9 cellular contexts compared by ENCODE assay signal in genomic region chr10:104326991-104327610, GRCh38. TPM values are rescaled to one million over a fixed set of nuclear protein-coding genes. Genes with fewer than 3 reads are reported as not detected.
A peak's percentile ranks its signal among the peaks of the same experiment; 100 is the strongest.
DNase-seq lines count a peak whose midpoint lies in the region; ATAC-seq, FAIRE-seq and TF ChIP-seq lines count a peak whose summit lies in the region.
"Had no signal": no experiment of that assay in that cellular context is flagged by ENCODE, and none has a peak within 500 bp of the region (broad histone marks: within the 10 kb centered on the region; RNA-seq: fewer than 3 reads in every experiment).

No MANE protein-coding gene starts in this region.

- DNase-seq in A549 (ENCODE audit: low read depth in 1 of 2, low spot score in 1 of 2) (no peak), nephron progenitor cell (no peak), globus pallidus (ENCODE audit: low spot score) (no peak), D721Med (ENCODE audit: insufficient read length, low spot score) (no peak), NCI-H748 treated with DMSO at 0.1 percent for 48 hours (lab: John Stamatoyannopoulos, UW) (no peak), erythroblast (lab: John Stamatoyannopoulos, UW) (no peak)
- DNase-seq in effector memory CD8-positive, alpha-beta T cell: no peak
- DNase-seq: NCI-H187 treated with DMSO at 0.1 percent for 48 hours had no signal

- no peak for TF ChIP-seq EP300 in A549 (IDR thresholded peaks at IDR 0.05)

- no peak for TF ChIP-seq RAD21 in A549 (conservative IDR thresholded peaks at IDR 0.05 in 1 of 2, IDR thresholded peaks at IDR 0.05 in 1 of 2)

- 96% methylated on average over 9 of the region's 9 CpGs for WGBS in A549 (ENCODE audit: missing lambda C conversion rate)

- H3K4me2 ChIP-seq in A549: peak overlapping the region; percentile 72

- no peak overlapping the region; the same call in 2 of the 3 replicates for H3K4me3 ChIP-seq in A549

- H3K9me3 Mint-ChIP-seq in IgD-negative memory B cell (no peaks in the 10 kb centered on the region), nephron progenitor cell (no peaks in the 10 kb centered on the region)
- H3K9me3 Mint-ChIP-seq in effector memory CD8-positive, alpha-beta T cell: no peaks in the 10 kb centered on the region

- H3K27me3 Mint-ChIP-seq in IgD-negative memory B cell (peaks cover 3% of the 10 kb centered on the region), nephron progenitor cell (ENCODE audit: low read depth, poor library complexity) (no peaks in the 10 kb centered on the region)
- no peaks in the 10 kb centered on the region for H3K27me3 Mint-ChIP-seq in effector memory CD8-positive, alpha-beta T cell

- H3K4me1 Mint-ChIP-seq in IgD-negative memory B cell (peaks cover 68 to 88% (median 76%) of the 10 kb centered on the region in 3 donors), nephron progenitor cell (peaks cover 93% of the 10 kb centered on the region)
- H3K4me1 Mint-ChIP-seq in effector memory CD8-positive, alpha-beta T cell (ENCODE audit: low read depth in 2 of 2): peaks cover 86 to 93% of the 10 kb centered on the region in 2 donors

- no peaks in the 10 kb centered on the region for H3K9me3 ChIP-seq in A549

- peak overlapping the region; percentile 93 to 97 for H3K27ac ChIP-seq in A549

- CTCF ChIA-PET in A549 (lab: Yijun Ruan, JAX): interaction anchor here (1.2 to 5.9 kb wide), 5 partner anchors 21 to 52 kb away, joined by 3 to 45 read pairs (median 19); partner anchors contain the start of gene CFAP58

- no peak for ATAC-seq in A549
- ATAC-seq in effector memory CD8-positive, alpha-beta T cell (replicated peaks): no peak

- H3K4me3 Mint-ChIP-seq in IgD-negative memory B cell (peak overlapping the region in 2 of 4 donors; percentile 54 to 85), nephron progenitor cell (peak overlapping the region; percentile 57)
- peak overlapping the region; percentile 74 to 84 for H3K4me3 Mint-ChIP-seq in effector memory CD8-positive, alpha-beta T cell

- FAIRE-seq in A549 (lab: Jason Lieb, UNC): no peak
- no peak for FAIRE-seq in D721Med (lab: Jason Lieb, UNC)

- TF ChIP-seq CTCF in A549 (IDR thresholded peaks at IDR 0.05): no peak
- TF ChIP-seq CTCF in nephron progenitor cell (IDR thresholded peaks at IDR 0.05): no peak
- TF ChIP-seq CTCF in D721Med (IDR thresholded peaks at IDR 0.05; ENCODE audit: insufficient read depth, missing control alignments): no peak

- TF ChIP-seq POLR2A in A549 (IDR thresholded peaks at IDR 0.05; ENCODE audit: low read length) (no peak), erythroblast (IDR thresholded peaks at IDR 0.05; ENCODE audit: low read length) (no peak)

- POLR2A ChIA-PET in A549 (lab: Yijun Ruan, JAX): no interaction called here

- H3K36me3 Mint-ChIP-seq in IgD-negative memory B cell (peaks cover 3% of the 10 kb centered on the region), nephron progenitor cell (ENCODE audit: low read depth) (peaks cover 4% of the 10 kb centered on the region)
- H3K36me3 Mint-ChIP-seq in effector memory CD8-positive, alpha-beta T cell (ENCODE audit: insufficient read depth): peaks cover 82% of the 10 kb centered on the region

- H3K4me1 ChIP-seq in A549: peaks cover 61% of the 10 kb centered on the region

- H3K27ac Mint-ChIP-seq in IgD-negative memory B cell (peak overlapping the region; percentile 23 to 94 (median 77)), nephron progenitor cell (peak overlapping the region; percentile 40)
- peak overlapping the region; percentile 87 to 95 for H3K27ac Mint-ChIP-seq in effector memory CD8-positive, alpha-beta T cell

TF ChIP-seq in A549, 52 proteins besides CTCF, POLR2A, EP300 and RAD21 (continues in another document):
- no peak for TF ChIP-seq NPAS2 (CRISPR knock-in tag; IDR thresholded peaks at IDR 0.05; ENCODE audit: borderline replicate concordance)
- TF ChIP-seq ZC3H11A (IDR thresholded peaks at IDR 0.05): no peak
- no peak for TF ChIP-seq HOXA7 (CRISPR knock-in tag; IDR thresholded peaks at IDR 0.05)
- no peak for TF ChIP-seq HOXB13 (CRISPR knock-in tag; IDR thresholded peaks at IDR 0.05; ENCODE audit: low read depth)
- no peak for TF ChIP-seq ZNF302 (CRISPR knock-in tag; IDR thresholded peaks at IDR 0.05)
- TF ChIP-seq, protein P1, sequence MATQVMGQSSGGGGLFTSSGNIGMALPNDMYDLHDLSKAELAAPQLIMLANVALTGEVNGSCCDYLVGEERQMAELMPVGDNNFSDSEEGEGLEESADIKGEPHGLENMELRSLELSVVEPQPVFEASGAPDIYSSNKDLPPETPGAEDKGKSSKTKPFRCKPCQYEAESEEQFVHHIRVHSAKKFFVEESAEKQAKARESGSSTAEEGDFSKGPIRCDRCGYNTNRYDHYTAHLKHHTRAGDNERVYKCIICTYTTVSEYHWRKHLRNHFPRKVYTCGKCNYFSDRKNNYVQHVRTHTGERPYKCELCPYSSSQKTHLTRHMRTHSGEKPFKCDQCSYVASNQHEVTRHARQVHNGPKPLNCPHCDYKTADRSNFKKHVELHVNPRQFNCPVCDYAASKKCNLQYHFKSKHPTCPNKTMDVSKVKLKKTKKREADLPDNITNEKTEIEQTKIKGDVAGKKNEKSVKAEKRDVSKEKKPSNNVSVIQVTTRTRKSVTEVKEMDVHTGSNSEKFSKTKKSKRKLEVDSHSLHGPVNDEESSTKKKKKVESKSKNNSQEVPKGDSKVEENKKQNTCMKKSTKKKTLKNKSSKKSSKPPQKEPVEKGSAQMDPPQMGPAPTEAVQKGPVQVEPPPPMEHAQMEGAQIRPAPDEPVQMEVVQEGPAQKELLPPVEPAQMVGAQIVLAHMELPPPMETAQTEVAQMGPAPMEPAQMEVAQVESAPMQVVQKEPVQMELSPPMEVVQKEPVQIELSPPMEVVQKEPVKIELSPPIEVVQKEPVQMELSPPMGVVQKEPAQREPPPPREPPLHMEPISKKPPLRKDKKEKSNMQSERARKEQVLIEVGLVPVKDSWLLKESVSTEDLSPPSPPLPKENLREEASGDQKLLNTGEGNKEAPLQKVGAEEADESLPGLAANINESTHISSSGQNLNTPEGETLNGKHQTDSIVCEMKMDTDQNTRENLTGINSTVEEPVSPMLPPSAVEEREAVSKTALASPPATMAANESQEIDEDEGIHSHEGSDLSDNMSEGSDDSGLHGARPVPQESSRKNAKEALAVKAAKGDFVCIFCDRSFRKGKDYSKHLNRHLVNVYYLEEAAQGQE (IDR thresholded peaks at IDR 0.05): no peak
- TF ChIP-seq ZFP36 (IDR thresholded peaks at IDR 0.05; ENCODE audit: borderline replicate concordance, partially characterized antibody): no peak
- no peak for TF ChIP-seq MAZ (IDR thresholded peaks at IDR 0.05; ENCODE audit: borderline replicate concordance, low read depth, low read length)
- no peak for TF ChIP-seq E2F6 (IDR thresholded peaks at IDR 0.05; ENCODE audit: borderline replicate concordance, low read depth)
- TF ChIP-seq USF2 (IDR thresholded peaks at IDR 0.05): no peak
- TF ChIP-seq BCL3 (IDR thresholded peaks at IDR 0.05): no peak
- TF ChIP-seq ESRRA (IDR thresholded peaks at IDR 0.05; ENCODE audit: borderline replicate concordance, low read length): no peak
- TF ChIP-seq PHF8 (IDR thresholded peaks at IDR 0.05; ENCODE audit: borderline replicate concordance, low read depth): no peak

RNA-seq across cellular contexts. Expression of gene ITPRIP, which starts 11.2 kb away (rescaled TPM):
- polyA plus RNA-seq in A549 (2011; rRNA removed) (14.8 and 17.4 TPM in 2 replicates), A549 (2017; fragmentation: RNase III; extraction: RNeasy Plus Mini Kit Qiagen cat#74134 plus additional on column Dnase treatment) (18.3 to 21.0 TPM (median 19.8 TPM) in 3 replicates), IgD-negative memory B cell (22.8 TPM)
- polyA plus RNA-seq in A549 (2012; cell fraction: cytosol; rRNA removed): 8.0 and 12.1 TPM in 2 replicates
- polyA plus RNA-seq in A549 (2012; cell fraction: nucleus; rRNA removed): 17.9 and 19.4 TPM in 2 replicates
- 20.6 and 23.2 TPM in 2 replicates for polyA minus RNA-seq in A549 (2011; rRNA and poly(A)+ RNA removed)

RNA-seq across cellular contexts. Expression of gene CFAP58, which starts 26.5 kb away (rescaled TPM):
- polyA plus RNA-seq in A549 (2011; rRNA removed) (0.16 and 0.22 TPM in 2 replicates), A549 (2017; fragmentation: RNase III; extraction: RNeasy Plus Mini Kit Qiagen cat#74134 plus additional on column Dnase treatment) (0.17 to 0.32 TPM (median 0.25 TPM) in 3 replicates), IgD-negative memory B cell (not detected)
- polyA plus RNA-seq in A549 (2012; cell fraction: cytosol; rRNA removed): 0.03 and 0.12 TPM in 2 replicates
- 0.07 TPM in 1 of 2 replicates, not detected in the other for polyA plus RNA-seq in A549 (2012; cell fraction: nucleus; rRNA removed)
- 0.50 TPM in 1 of 2 replicates, not detected in the other for polyA minus RNA-seq in A549 (2011; rRNA and poly(A)+ RNA removed)

RNA-seq across cellular contexts. Expression of gene GSTO2, which starts 58.1 kb away (rescaled TPM):
- polyA plus RNA-seq in A549 (2011; rRNA removed) (5.7 and 6.3 TPM in 2 replicates), A549 (2017; fragmentation: RNase III; extraction: RNeasy Plus Mini Kit Qiagen cat#74134 plus additional on column Dnase treatment) (1.3 to 1.9 TPM (median 1.8 TPM) in 3 replicates), IgD-negative memory B cell (0.90 TPM)
- 1.7 and 2.1 TPM in 2 replicates for polyA plus RNA-seq in A549 (2012; cell fraction: cytosol; rRNA removed)
- 0.80 and 3.0 TPM in 2 replicates for polyA plus RNA-seq in A549 (2012; cell fraction: nucleus; rRNA removed)
- polyA minus RNA-seq in A549 (2011; rRNA and poly(A)+ RNA removed): 1.6 and 2.8 TPM in 2 replicates

Comparison
In these comparisons a context has a peak if more than half of its experiments do, and no peak if none do; other contexts are left out.
1. H3K27ac Mint-ChIP-seq: peak in every context shown above with its lines; median percentile 91 in effector memory CD8-positive, alpha-beta T cell; 77 in IgD-negative memory B cell; 40 in nephron progenitor cell.